ENCODE assay signal across 14 cellular contexts in genomic region chr3:24020036-24020691, GRCh38.
"Had no signal": no experiment of that assay in that cellular context is flagged by ENCODE, and none has a peak within 500 bp of the region (broad histone marks: within the 10 kb centered on the region; RNA-seq: fewer than 3 reads in every experiment).

No MANE protein-coding gene starts in this region.

- H3K27ac ChIP-seq: parathyroid adenoma, transverse colon had no signal

- H3K36me3 ChIP-seq: transverse colon had no signal

- H3K79me2 ChIP-seq: parathyroid adenoma had no signal

- H3K4me1 Mint-ChIP-seq: stimulated activated naive B cell treated with anti-CD40 and anti-IgM and Interleukin-4, amounts not matched to agents 10 μg/mL and 1 μg/mL and 100 μg/mL, for 72 hours; WTC11 had no signal

- H3K27me3 ChIP-seq: transverse colon had no signal

- H3K27ac Mint-ChIP-seq: activated CD8-positive, alpha-beta T cell treated with anti-CD3 and anti-CD28 coated beads for 36 hours; activated naive CD4-positive, alpha-beta T cell treated with anti-CD3 and anti-CD28 coated beads, Interleukin-2, amount 50 U/mL, for 72 hours; stimulated activated naive B cell treated with anti-CD40 and anti-IgM and Interleukin-4, amounts not matched to agents 10 μg/mL and 1 μg/mL and 100 μg/mL, for 72 hours; WTC11 had no signal

- H3K36me3 Mint-ChIP-seq: activated naive CD4-positive, alpha-beta T cell treated with anti-CD3 and anti-CD28 coated beads, Interleukin-2, amount 50 U/mL, for 72 hours; stimulated activated naive B cell treated with anti-CD40 and anti-IgM and Interleukin-4, amounts not matched to agents 10 μg/mL and 1 μg/mL and 100 μg/mL, for 72 hours; WTC11 had no signal

- H3K9me3 Mint-ChIP-seq: activated CD8-positive, alpha-beta T cell treated with anti-CD3 and anti-CD28 coated beads for 36 hours; activated naive CD4-positive, alpha-beta T cell treated with anti-CD3 and anti-CD28 coated beads, Interleukin-2, amount 50 U/mL, for 72 hours; activated T-cell treated with anti-CD3 and anti-CD28 coated beads, Interleukin-2, amount 50 U/mL, for 4 hours; stimulated activated naive B cell treated with anti-CD40 and anti-IgM and Interleukin-4, amounts not matched to agents 10 μg/mL and 1 μg/mL and 100 μg/mL, for 72 hours; WTC11 had no signal

- H3K4me3 ChIP-seq: lung, transverse colon had no signal

- H3K9me3 ChIP-seq: transverse colon had no signal

- DNase-seq: activated CD4-positive, alpha-beta T cell treated with anti-CD3 and anti-CD28 coated beads for 4 hours; activated CD8-positive, alpha-beta T cell treated with anti-CD3 and anti-CD28 coated beads for 36 hours; activated effector memory CD4-positive, alpha-beta T cell treated with Interleukin-2 at 50 U/mL for 16 hours; activated T-cell treated with anti-CD3 and anti-CD28 coated beads, Interleukin-2, amount 50 U/mL, for 4 hours; islet precursor cell; midbrain; stimulated activated CD4-positive, alpha-beta T cell treated with anti-CD3 and anti-CD28 coated beads, Interleukin-2, amount 100 ng/mL, for 48 hours; stimulated activated naive B cell treated with anti-CD40 and anti-IgM and Interleukin-4, amounts not matched to agents 10 μg/mL and 1 μg/mL and 100 μg/mL, for 72 hours; substantia nigra; transverse colon had no signal

- H3K4me3 Mint-ChIP-seq: activated CD8-positive, alpha-beta T cell treated with anti-CD3 and anti-CD28 coated beads for 36 hours; activated T-cell treated with anti-CD3 and anti-CD28 coated beads, Interleukin-2, amount 50 U/mL, for 4 hours; stimulated activated naive B cell treated with anti-CD40 and anti-IgM and Interleukin-4, amounts not matched to agents 10 μg/mL and 1 μg/mL and 100 μg/mL, for 72 hours; WTC11 had no signal

- H3K27me3 Mint-ChIP-seq: activated CD8-positive, alpha-beta T cell treated with anti-CD3 and anti-CD28 coated beads for 36 hours; stimulated activated naive B cell treated with anti-CD40 and anti-IgM and Interleukin-4, amounts not matched to agents 10 μg/mL and 1 μg/mL and 100 μg/mL, for 72 hours had no signal

- H3K4me1 ChIP-seq: parathyroid adenoma, transverse colon had no signal

- H2AFZ ChIP-seq: parathyroid adenoma had no signal
